Comparison of ENCODE assay signal across 1 cellular context in the genomic region with DNA sequence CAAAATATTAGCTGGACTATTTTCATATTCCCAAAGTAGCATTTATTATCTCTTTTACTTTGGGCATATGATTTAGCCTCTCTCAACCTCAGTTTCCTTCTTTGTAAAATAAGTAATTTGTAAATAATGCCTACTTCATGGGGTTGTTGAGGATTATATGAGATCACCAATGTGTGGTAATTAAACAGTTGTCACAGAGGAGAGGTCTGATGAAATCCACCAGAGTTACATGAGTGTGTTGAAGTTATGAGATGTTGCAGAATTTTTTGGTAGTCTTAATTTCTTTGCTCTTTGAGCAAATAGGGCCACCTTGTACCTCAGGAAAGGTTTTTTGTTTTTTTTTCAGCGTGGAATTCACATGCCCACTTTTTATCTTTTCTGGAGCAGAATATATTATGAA.
TF ChIP-seq lines count a peak whose summit lies in the region.

No MANE protein-coding gene starts in this region.

TF ChIP-seq in GM23338, 12 proteins besides CTCF, POLR2A, EP300 and RAD21 (continued from another document):
- TF ChIP-seq, protein P1, sequence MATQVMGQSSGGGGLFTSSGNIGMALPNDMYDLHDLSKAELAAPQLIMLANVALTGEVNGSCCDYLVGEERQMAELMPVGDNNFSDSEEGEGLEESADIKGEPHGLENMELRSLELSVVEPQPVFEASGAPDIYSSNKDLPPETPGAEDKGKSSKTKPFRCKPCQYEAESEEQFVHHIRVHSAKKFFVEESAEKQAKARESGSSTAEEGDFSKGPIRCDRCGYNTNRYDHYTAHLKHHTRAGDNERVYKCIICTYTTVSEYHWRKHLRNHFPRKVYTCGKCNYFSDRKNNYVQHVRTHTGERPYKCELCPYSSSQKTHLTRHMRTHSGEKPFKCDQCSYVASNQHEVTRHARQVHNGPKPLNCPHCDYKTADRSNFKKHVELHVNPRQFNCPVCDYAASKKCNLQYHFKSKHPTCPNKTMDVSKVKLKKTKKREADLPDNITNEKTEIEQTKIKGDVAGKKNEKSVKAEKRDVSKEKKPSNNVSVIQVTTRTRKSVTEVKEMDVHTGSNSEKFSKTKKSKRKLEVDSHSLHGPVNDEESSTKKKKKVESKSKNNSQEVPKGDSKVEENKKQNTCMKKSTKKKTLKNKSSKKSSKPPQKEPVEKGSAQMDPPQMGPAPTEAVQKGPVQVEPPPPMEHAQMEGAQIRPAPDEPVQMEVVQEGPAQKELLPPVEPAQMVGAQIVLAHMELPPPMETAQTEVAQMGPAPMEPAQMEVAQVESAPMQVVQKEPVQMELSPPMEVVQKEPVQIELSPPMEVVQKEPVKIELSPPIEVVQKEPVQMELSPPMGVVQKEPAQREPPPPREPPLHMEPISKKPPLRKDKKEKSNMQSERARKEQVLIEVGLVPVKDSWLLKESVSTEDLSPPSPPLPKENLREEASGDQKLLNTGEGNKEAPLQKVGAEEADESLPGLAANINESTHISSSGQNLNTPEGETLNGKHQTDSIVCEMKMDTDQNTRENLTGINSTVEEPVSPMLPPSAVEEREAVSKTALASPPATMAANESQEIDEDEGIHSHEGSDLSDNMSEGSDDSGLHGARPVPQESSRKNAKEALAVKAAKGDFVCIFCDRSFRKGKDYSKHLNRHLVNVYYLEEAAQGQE (IDR thresholded peaks at IDR 0.05; ENCODE audit: unreplicated experiment) = no peak
- TF ChIP-seq NANOG (IDR thresholded peaks at IDR 0.05; ENCODE audit: borderline replicate concordance) (no peak), STAT1 (IDR thresholded peaks at IDR 0.05; ENCODE audit: unreplicated experiment) (no peak), EZH2phosphoT487 (IDR thresholded peaks at IDR 0.05; ENCODE audit: unreplicated experiment) (no peak), EZH2 (IDR thresholded peaks at IDR 0.05; ENCODE audit: low read depth, unreplicated experiment) (no peak), POLR2AphosphoS5 (IDR thresholded peaks at IDR 0.05; ENCODE audit: low read depth) (no peak), CREB1 (CRISPR knock-in tag; IDR thresholded peaks at IDR 0.05; ENCODE audit: low read depth) (no peak), ZNF114 (CRISPR knock-in tag; IDR thresholded peaks at IDR 0.05) (no peak), JUNB (IDR thresholded peaks at IDR 0.05; ENCODE audit: unreplicated experiment) (no peak)
- TF ChIP-seq, protein P2, sequence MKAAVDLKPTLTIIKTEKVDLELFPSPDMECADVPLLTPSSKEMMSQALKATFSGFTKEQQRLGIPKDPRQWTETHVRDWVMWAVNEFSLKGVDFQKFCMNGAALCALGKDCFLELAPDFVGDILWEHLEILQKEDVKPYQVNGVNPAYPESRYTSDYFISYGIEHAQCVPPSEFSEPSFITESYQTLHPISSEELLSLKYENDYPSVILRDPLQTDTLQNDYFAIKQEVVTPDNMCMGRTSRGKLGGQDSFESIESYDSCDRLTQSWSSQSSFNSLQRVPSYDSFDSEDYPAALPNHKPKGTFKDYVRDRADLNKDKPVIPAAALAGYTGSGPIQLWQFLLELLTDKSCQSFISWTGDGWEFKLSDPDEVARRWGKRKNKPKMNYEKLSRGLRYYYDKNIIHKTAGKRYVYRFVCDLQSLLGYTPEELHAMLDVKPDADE (IDR thresholded peaks at IDR 0.05) = no peak
